ENCODE assay signal across 8 cellular contexts in genomic region chr3:52056521-52056967, GRCh38. TPM values are rescaled to one million over a fixed set of nuclear protein-coding genes. Genes with fewer than 3 reads are reported as not detected.
DNase-seq lines count a peak whose midpoint lies in the region; ATAC-seq and TF ChIP-seq lines count a peak whose summit lies in the region.

DUSP7 (minus strand) TSS chr3:52056571; CDS start chr3:52056366, 205 bp downstream.

- H3K4me1 Mint-ChIP-seq in natural killer cell, result peaks cover 38 to 49% of the 10 kb centered on the region in 2 donors

- no peaks in the 10 kb centered on the region for H3K9me3 ChIP-seq in PC-3 (ENCODE audit: low read length)
- no peaks in the 10 kb centered on the region for H3K9me3 ChIP-seq in fibroblast of lung (ENCODE audit: control insufficient read depth, insufficient read depth, low read depth, low read length)

- H2AFZ ChIP-seq in PC-3 (ENCODE audit: low read length) (peak within 1 kb of the TSS; percentile 87), fibroblast of lung (ENCODE audit: low read length) (peak within 1 kb of the TSS; percentile 95)

- H3F3A ChIP-seq in PC-3 (ENCODE audit: low read length, unreplicated experiment), result no peaks in the 10 kb centered on the region

- H3K4me2 ChIP-seq in PC-3 (ENCODE audit: low read length) (peak within 1 kb of the TSS; percentile 98), fibroblast of lung (ENCODE audit: extremely low read depth, insufficient read depth, low read length) (peak within 1 kb of the TSS; percentile 99)

- POLR2A ChIA-PET in PC-3 (lab: Charles Lee; ENCODE audit: unreplicated experiment), result interaction anchor here (0.6 to 1.3 kb wide), 6 partner anchors 10 to 557 kb away, joined by 4 to 19 read pairs (median 6); partner anchors contain the start of genes DCAF1 and RPL29

- DNase-seq in 8988T (peak; percentile 85), PC-3 (peak; percentile 82), activated T-helper 1 cell treated with Interleukin-2 at 50 U/mL for 16 hours (ENCODE audit: low read depth) (peak; percentile 60), fibroblast of lung (ENCODE audit: low read depth in 2 of 2) (peak; percentile 62 to 63), natural killer cell (peak; percentile 67)
- peak; percentile 81 for DNase-seq in stimulated activated naive CD8-positive, alpha-beta T cell treated with anti-CD3 and anti-CD28 coated beads, Interleukin-15, Interleukin-2, amounts not matched to agents 100 U/mL and 50 U/mL, for 24 hours

- H3K9me3 Mint-ChIP-seq in natural killer cell, result no peaks in the 10 kb centered on the region

- no TSS peak for BruUV-seq in PC-3 (replicated peaks; lab: Mats Ljungman, UMichigan)

- peaks cover 40% of the 10 kb centered on the region for H3K4me1 ChIP-seq in PC-3 (ENCODE audit: insufficient read depth, low read length)
- H3K4me1 ChIP-seq in fibroblast of lung (ENCODE audit: control insufficient read depth, extremely low read depth, insufficient read depth, low read length), result peaks cover 32% of the 10 kb centered on the region

- H3K27ac ChIP-seq in PC-3 (ENCODE audit: low read length) (peak within 1 kb of the TSS; percentile 56), fibroblast of lung (ENCODE audit: insufficient read depth, low read length) (peak within 1 kb of the TSS; percentile 81)

- H3K79me2 ChIP-seq in PC-3 (ENCODE audit: low read length) (peaks cover 45% of the 10 kb centered on the region), fibroblast of lung (ENCODE audit: control insufficient read depth, insufficient read depth, low read length) (peaks cover 37% of the 10 kb centered on the region)

- H3K36me3 Mint-ChIP-seq in natural killer cell, result no peaks in the 10 kb centered on the region

- CTCF ChIA-PET in PC-3 (lab: Charles Lee), result interaction anchor here (0.7 to 1.2 kb wide), 6 partner anchors 12 to 181 kb away, joined by 3 to 7 read pairs (median 3); partner anchors contain the start of gene RPL29

- peak within 1 kb of the TSS; percentile 97 for H3K9ac ChIP-seq in PC-3 (ENCODE audit: low read length)
- peak within 1 kb of the TSS; percentile 70 for H3K9ac ChIP-seq in fibroblast of lung (ENCODE audit: insufficient read depth, low read length)

- H4K20me1 ChIP-seq in PC-3 (ENCODE audit: low read length), result peaks cover 10% of the 10 kb centered on the region
- no peaks in the 10 kb centered on the region for H4K20me1 ChIP-seq in fibroblast of lung (ENCODE audit: control insufficient read depth, extremely low read depth, insufficient read depth, low read length)

- intact Hi-C loops in PC-3 (cut with micrococcal nuclease), result loop anchor here (2.0 to 10.0 kb wide), 3 partner anchors 72 to 221 kb away; partner anchors contain the start of gene WDR82
- intact Hi-C loops in natural killer cell (cut with micrococcal nuclease), result loop anchor here (2.0 kb wide), 1 partner anchor 114 kb away; the partner anchor contains the start of gene PARP3

- peaks cover 21% of the 10 kb centered on the region for H3K36me3 ChIP-seq in PC-3 (ENCODE audit: low read depth, low read length)
- H3K36me3 ChIP-seq in fibroblast of lung (ENCODE audit: control insufficient read depth, insufficient read depth, low read length), result peaks cover 10% of the 10 kb centered on the region

- H3K4me3 ChIP-seq in PC-3 (ENCODE audit: low read length), result peak within 1 kb of the TSS; percentile 92
- H3K4me3 ChIP-seq in fibroblast of lung (replicated peaks in 1 of 4; ENCODE audit: control extremely low read depth in 1 of 4, insufficient read depth in 1 of 4, low read depth in 3 of 4, low read length in 4 of 4), result peak within 1 kb of the TSS; percentile 55 to 97 (median 80)

- ATAC-seq in GM18870 (IDR thresholded peaks at IDR 0.05; ENCODE audit: unreplicated experiment) (peak; percentile 0), HG03342 (IDR thresholded peaks at IDR 0.05; ENCODE audit: unreplicated experiment) (peak; percentile 32), PC-3 (peak; percentile 16), natural killer cell (peak; percentile 31 to 58 (median 40))
- ATAC-seq in stimulated activated naive CD8-positive, alpha-beta T cell treated with anti-CD3 and anti-CD28 coated beads, Interleukin-15, Interleukin-2, amounts not matched to agents 100 U/mL and 50 U/mL, for 24 hours, result peak; percentile 25

- H3K27me3 Mint-ChIP-seq in natural killer cell (ENCODE audit: low read depth in 2 of 2), result peaks cover 0 to 2% of the 10 kb centered on the region in 2 donors

- H3K27ac Mint-ChIP-seq in natural killer cell, result peak within 1 kb of the TSS; percentile 93 to 94

- no peak for TF ChIP-seq CTCF in PC-3 (conservative IDR thresholded peaks at IDR 0.05; ENCODE audit: low read depth, low read length)
- TF ChIP-seq CTCF in fibroblast of lung (conservative IDR thresholded peaks at IDR 0.05 in 1 of 2, IDR thresholded peaks at IDR 0.05 in 1 of 2; ENCODE audit: low read depth in 1 of 2, low read length in 2 of 2), result no peak
- no peak for TF ChIP-seq CTCF in natural killer cell (IDR thresholded peaks at IDR 0.05)

- peak within 1 kb of the TSS; percentile 93 for H3K4me3 Mint-ChIP-seq in natural killer cell

- H3K9me2 ChIP-seq in PC-3 (replicated peaks; ENCODE audit: low read length), result no peaks in the 10 kb centered on the region

- no peaks in the 10 kb centered on the region for H3K27me3 ChIP-seq in PC-3 (ENCODE audit: low read length)
- H3K27me3 ChIP-seq in fibroblast of lung (ENCODE audit: control insufficient read depth, insufficient read depth, low read length), result no peaks in the 10 kb centered on the region

RNA-seq across cellular contexts. Expression of gene DUSP7, which starts in this region (rescaled TPM):
- total RNA-seq in PC-3 (2014; rRNA removed), result 40.9 and 51.1 TPM in 2 replicates
- total RNA-seq in fibroblast of lung, result 5.4 and 5.6 TPM in 2 replicates
- 23.7 and 26.5 TPM in 2 replicates for polyA plus RNA-seq in fibroblast of lung
- 15.2 and 16.3 TPM in 2 replicates for polyA plus RNA-seq in fibroblast of lung (2012)
- polyA minus RNA-seq in fibroblast of lung (ENCODE audit: low replicate concordance), result 58.6 and 71.0 TPM in 2 replicates
- total RNA-seq in natural killer cell, result 10 to 100 TPM in 2 of 3 donors, 1 to 10 TPM in 1; 8.7 to 17.4 (median 11.6) TPM

Comparison
In these comparisons a context has a peak if more than half of its experiments do, and no peak if none do; other contexts are left out.
1. Peak in every context shown above with its lines: DNase-seq, ATAC-seq, H3K4me3 ChIP-seq and H3K27ac ChIP-seq.